Comparison of ENCODE assay signal across 17 cellular contexts in genomic region chr2:118473241-118473640, GRCh38.
DNase-seq lines count a peak whose midpoint lies in the region; ATAC-seq and TF ChIP-seq lines count a peak whose summit lies in the region.
"Had no signal": no experiment of that assay in that cellular context is flagged by ENCODE, and none has a peak within 500 bp of the region (broad histone marks: within the 10 kb centered on the region; RNA-seq: fewer than 3 reads in every experiment).

No MANE protein-coding gene starts in this region.

- TF ChIP-seq RAD21 in SK-N-SH (IDR thresholded peaks at IDR 0.05; ENCODE audit: low read length) = no peak

- no peak overlapping the region for H3K4me2 ChIP-seq in SK-N-SH
- H3K4me2 ChIP-seq: A549; BLaER1 treated with 17β-estradiol and CSF1 and Interleukin-3, amounts not matched to agents 10 nM and 100 nM had no signal

- peaks cover 73% of the 10 kb centered on the region for H3K27me3 Mint-ChIP-seq in endodermal cell (ENCODE audit: insufficient read depth)
- H3K27me3 Mint-ChIP-seq in nephron progenitor cell (ENCODE audit: low read depth, poor library complexity) = peaks cover 56% of the 10 kb centered on the region

- no peak overlapping the region for H3K27ac ChIP-seq in SK-N-SH (ENCODE audit: low read depth in 2 of 2, low read length in 1 of 2)
- no peak overlapping the region for H3K27ac ChIP-seq in endodermal cell (ENCODE audit: low read depth, low read length)
- H3K27ac ChIP-seq in upper lobe of right lung = no peak overlapping the region
- H3K27ac ChIP-seq: 22Rv1; A549; BLaER1 treated with 17β-estradiol and CSF1 and Interleukin-3, amounts not matched to agents 10 nM and 100 nM had no signal

- TF ChIP-seq CTCF in SK-N-SH (IDR thresholded peaks at IDR 0.05) (no peak), endodermal cell (conservative IDR thresholded peaks at IDR 0.05) (no peak), upper lobe of right lung (IDR thresholded peaks at IDR 0.05) (no peak), nephron progenitor cell (IDR thresholded peaks at IDR 0.05) (no peak)

- no peak overlapping the region for H3K9ac ChIP-seq in SK-N-SH
- H3K9ac ChIP-seq in endodermal cell (ENCODE audit: extremely low read depth, low read length, poor library complexity, severe bottlenecking) = no peak overlapping the region
- H3K9ac ChIP-seq: BLaER1 treated with 17β-estradiol and CSF1 and Interleukin-3, amounts not matched to agents 10 nM and 100 nM had no signal

- H3K27me3 ChIP-seq in SK-N-SH (ENCODE audit: insufficient read depth) = 0 out of 2 replicates have a peak, but pooled peaks cover 15% of the 10 kb centered on the region
- H3K27me3 ChIP-seq in endodermal cell (ENCODE audit: control insufficient read depth, insufficient read depth, low read length, poor library complexity, severe bottlenecking) = peaks cover 60% of the 10 kb centered on the region
- peaks cover 10% of the 10 kb centered on the region for H3K27me3 ChIP-seq in upper lobe of right lung
- H3K27me3 ChIP-seq: BLaER1 treated with 17β-estradiol and CSF1 and Interleukin-3, amounts not matched to agents 10 nM and 100 nM had no signal

- 7% methylated on average over 5 of the region's 5 CpGs for WGBS in SK-N-SH (ENCODE audit: low lambda C conversion rate)
- WGBS in endodermal cell (ENCODE audit: insufficient coverage in 1 of 2, insufficient read length in 1 of 2), 2 experiments = 82 to 84% methylated on average over 4 to 5 of the region's 5 CpGs

- POLR2A ChIA-PET in SK-N-SH (lab: Yijun Ruan, JAX) = no interaction called here

- no peak overlapping the region for H3K27ac Mint-ChIP-seq in endodermal cell
- no peak overlapping the region for H3K27ac Mint-ChIP-seq in nephron progenitor cell
- H3K27ac Mint-ChIP-seq: B cell; CD8-positive, alpha-beta T cell had no signal

- intact Hi-C loops in upper lobe of right lung (cut with DNase I) = no loop called here

- H3K36me3 Mint-ChIP-seq in endodermal cell (ENCODE audit: low read depth) (no peaks in the 10 kb centered on the region), nephron progenitor cell (ENCODE audit: low read depth) (no peaks in the 10 kb centered on the region)
- H3K36me3 Mint-ChIP-seq: CD8-positive, alpha-beta T cell had no signal

- no peaks in the 10 kb centered on the region for H3F3A ChIP-seq in SK-N-SH (replicated peaks; ENCODE audit: insufficient read depth)

- H3K9me3 ChIP-seq in SK-N-SH (no peaks in the 10 kb centered on the region), endodermal cell (ENCODE audit: control insufficient read depth, low read length) (no peaks in the 10 kb centered on the region), upper lobe of right lung (no peaks in the 10 kb centered on the region)
- H3K9me3 ChIP-seq: A549; BLaER1 treated with 17β-estradiol and CSF1 and Interleukin-3, amounts not matched to agents 10 nM and 100 nM; HAP-1 had no signal

- H3K36me3 ChIP-seq in SK-N-SH (replicated peaks in 1 of 2; ENCODE audit: control insufficient read depth in 1 of 2, insufficient read depth in 2 of 2, low read length in 1 of 2) (no peaks in the 10 kb centered on the region), endodermal cell (ENCODE audit: control insufficient read depth, insufficient read depth, low read length) (no peaks in the 10 kb centered on the region), upper lobe of right lung (no peaks in the 10 kb centered on the region)
- H3K36me3 ChIP-seq: BLaER1 treated with 17β-estradiol and CSF1 and Interleukin-3, amounts not matched to agents 10 nM and 100 nM; HAP-1 had no signal

- peak; percentile 37; the same call in 1 of the 3 replicates for ATAC-seq in SK-N-SH treated with all-trans-retinoic acid at 6 μM for 48 hours
- no peak for ATAC-seq in upper lobe of right lung
- ATAC-seq in GM21737 (IDR thresholded peaks at IDR 0.05; ENCODE audit: unreplicated experiment) = no peak
- no peak for ATAC-seq in GM19455 (IDR thresholded peaks at IDR 0.05; ENCODE audit: unreplicated experiment)
- ATAC-seq: A549; CD8-positive, alpha-beta T cell had no signal

- DNase-seq in SK-N-SH (no peak), endodermal cell (peak; percentile 30), renal cortical epithelial cell (ENCODE audit: low read depth) (peak; percentile 25), upper lobe of right lung (no peak), nephron progenitor cell (no peak)
- DNase-seq: Calu3; CD8-positive, alpha-beta T cell; DMS79 treated with DMSO at 0.1 percent for 48 hours; GF-D8 had no signal

- H3K9me3 Mint-ChIP-seq in endodermal cell (no peaks in the 10 kb centered on the region), nephron progenitor cell (no peaks in the 10 kb centered on the region)
- H3K9me3 Mint-ChIP-seq: CD8-positive, alpha-beta T cell had no signal

- TF ChIP-seq EP300 in SK-N-SH (IDR thresholded peaks at IDR 0.05; ENCODE audit: borderline replicate concordance in 1 of 2, low read depth in 1 of 2, low read length in 1 of 2) = no peak

- no peaks in the 10 kb centered on the region; a peak in 1 of 4 replicates for H3K4me1 ChIP-seq in SK-N-SH (ENCODE audit: control insufficient read depth in 1 of 2, insufficient read depth in 2 of 2, low read depth in 1 of 2, low read length in 1 of 2)
- peaks cover 10% of the 10 kb centered on the region for H3K4me1 ChIP-seq in endodermal cell (ENCODE audit: control insufficient read depth, insufficient read depth, low read length)
- no peaks in the 10 kb centered on the region for H3K4me1 ChIP-seq in upper lobe of right lung
- H3K4me1 ChIP-seq: A549; BLaER1 treated with 17β-estradiol and CSF1 and Interleukin-3, amounts not matched to agents 10 nM and 100 nM; HAP-1 had no signal

- H4K20me1 ChIP-seq in SK-N-SH (ENCODE audit: insufficient read depth) = no peaks in the 10 kb centered on the region
- H4K20me1 ChIP-seq: BLaER1 treated with 17β-estradiol and CSF1 and Interleukin-3, amounts not matched to agents 10 nM and 100 nM had no signal

- H3K79me2 ChIP-seq in SK-N-SH (ENCODE audit: insufficient read depth) = no peaks in the 10 kb centered on the region

- no peak overlapping the region for H3K4me3 ChIP-seq in SK-N-SH (ENCODE audit: low read depth in 2 of 2, low read length in 1 of 2)
- H3K4me3 ChIP-seq in endodermal cell (ENCODE audit: low read length) = no peak overlapping the region
- no peak overlapping the region for H3K4me3 ChIP-seq in upper lobe of right lung
- H3K4me3 ChIP-seq: A549; BLaER1 treated with 17β-estradiol and CSF1 and Interleukin-3, amounts not matched to agents 10 nM and 100 nM; HAP-1 had no signal

- H3K4me1 Mint-ChIP-seq in endodermal cell = peaks cover 34% of the 10 kb centered on the region
- peaks cover 39% of the 10 kb centered on the region for H3K4me1 Mint-ChIP-seq in nephron progenitor cell
- H3K4me1 Mint-ChIP-seq: B cell had no signal

- H2AFZ ChIP-seq in SK-N-SH (ENCODE audit: low read depth) = no peak overlapping the region

- CTCF ChIA-PET in SK-N-SH (lab: Yijun Ruan, JAX) = no interaction called here

- H3K4me3 Mint-ChIP-seq in endodermal cell (no peak overlapping the region), nephron progenitor cell (no peak overlapping the region)
- H3K4me3 Mint-ChIP-seq: B cell; CD8-positive, alpha-beta T cell had no signal

- no peaks in the 10 kb centered on the region for H3K9me2 ChIP-seq in SK-N-SH

TF ChIP-seq in SK-N-SH treated with all-trans-retinoic acid at 6 μM for 48 hours, 23 proteins besides CTCF, POLR2A, EP300 and RAD21 (continues in another document):
- no peak for TF ChIP-seq OSR1 (CRISPR knock-in tag; IDR thresholded peaks at IDR 0.05)
- no peak for TF ChIP-seq CSDC2 (CRISPR knock-in tag; IDR thresholded peaks at IDR 0.05)
- TF ChIP-seq TOX (CRISPR knock-in tag; IDR thresholded peaks at IDR 0.05; ENCODE audit: borderline replicate concordance) = no peak
- no peak for TF ChIP-seq BACH2 (CRISPR knock-in tag; IDR thresholded peaks at IDR 0.05; ENCODE audit: borderline replicate concordance)
- no peak for TF ChIP-seq ZNF8 (CRISPR knock-in tag; IDR thresholded peaks at IDR 0.05)
- TF ChIP-seq ZFP3 (CRISPR knock-in tag; IDR thresholded peaks at IDR 0.05) = no peak
- no peak for TF ChIP-seq ISL1 (CRISPR knock-in tag; IDR thresholded peaks at IDR 0.05)
- TF ChIP-seq ZFP30 (CRISPR knock-in tag; IDR thresholded peaks at IDR 0.05) = no peak
- TF ChIP-seq ZC3H10 (CRISPR knock-in tag; IDR thresholded peaks at IDR 0.05) = no peak
- no peak for TF ChIP-seq GLIS3 (CRISPR knock-in tag; IDR thresholded peaks at IDR 0.05)

TF ChIP-seq in SK-N-SH, 30 proteins besides CTCF, POLR2A, EP300 and RAD21 (continues in another document):
- no peak for TF ChIP-seq YY1 (IDR thresholded peaks at IDR 0.05; ENCODE audit: low read depth)
- no peak for TF ChIP-seq RFX5 (IDR thresholded peaks at IDR 0.05; ENCODE audit: low read length)
- TF ChIP-seq GABPA (IDR thresholded peaks at IDR 0.05; ENCODE audit: low read depth) = no peak
- TF ChIP-seq EZH2phosphoT487 (IDR thresholded peaks at IDR 0.05; ENCODE audit: borderline replicate concordance, low read depth) = no peak
- TF ChIP-seq, protein P1, sequence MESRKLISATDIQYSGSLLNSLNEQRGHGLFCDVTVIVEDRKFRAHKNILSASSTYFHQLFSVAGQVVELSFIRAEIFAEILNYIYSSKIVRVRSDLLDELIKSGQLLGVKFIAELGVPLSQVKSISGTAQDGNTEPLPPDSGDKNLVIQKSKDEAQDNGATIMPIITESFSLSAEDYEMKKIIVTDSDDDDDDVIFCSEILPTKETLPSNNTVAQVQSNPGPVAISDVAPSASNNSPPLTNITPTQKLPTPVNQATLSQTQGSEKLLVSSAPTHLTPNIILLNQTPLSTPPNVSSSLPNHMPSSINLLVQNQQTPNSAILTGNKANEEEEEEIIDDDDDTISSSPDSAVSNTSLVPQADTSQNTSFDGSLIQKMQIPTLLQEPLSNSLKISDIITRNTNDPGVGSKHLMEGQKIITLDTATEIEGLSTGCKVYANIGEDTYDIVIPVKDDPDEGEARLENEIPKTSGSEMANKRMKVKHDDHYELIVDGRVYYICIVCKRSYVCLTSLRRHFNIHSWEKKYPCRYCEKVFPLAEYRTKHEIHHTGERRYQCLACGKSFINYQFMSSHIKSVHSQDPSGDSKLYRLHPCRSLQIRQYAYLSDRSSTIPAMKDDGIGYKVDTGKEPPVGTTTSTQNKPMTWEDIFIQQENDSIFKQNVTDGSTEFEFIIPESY (IDR thresholded peaks at IDR 0.05; ENCODE audit: borderline replicate concordance, low read depth) = no peak
- no peak for TF ChIP-seq NFIC (IDR thresholded peaks at IDR 0.05; ENCODE audit: borderline replicate concordance)
- no peak for TF ChIP-seq RCOR1 (IDR thresholded peaks at IDR 0.05; ENCODE audit: low read length)
- no peak for TF ChIP-seq FOXM1 (IDR thresholded peaks at IDR 0.05; ENCODE audit: low read depth)
- TF ChIP-seq MXI1 (IDR thresholded peaks at IDR 0.05; ENCODE audit: low read depth, low read length) = no peak
- no peak for TF ChIP-seq PBX3 (IDR thresholded peaks at IDR 0.05)

Comparison
In these comparisons a context has a peak if more than half of its experiments do, and no peak if none do; other contexts are left out.
1. DNase-seq: peak in endodermal cell (single experiment) and renal cortical epithelial cell (single experiment); none in SK-N-SH (single experiment), upper lobe of right lung (single experiment) and nephron progenitor cell (single experiment).